In the genomic region with DNA sequence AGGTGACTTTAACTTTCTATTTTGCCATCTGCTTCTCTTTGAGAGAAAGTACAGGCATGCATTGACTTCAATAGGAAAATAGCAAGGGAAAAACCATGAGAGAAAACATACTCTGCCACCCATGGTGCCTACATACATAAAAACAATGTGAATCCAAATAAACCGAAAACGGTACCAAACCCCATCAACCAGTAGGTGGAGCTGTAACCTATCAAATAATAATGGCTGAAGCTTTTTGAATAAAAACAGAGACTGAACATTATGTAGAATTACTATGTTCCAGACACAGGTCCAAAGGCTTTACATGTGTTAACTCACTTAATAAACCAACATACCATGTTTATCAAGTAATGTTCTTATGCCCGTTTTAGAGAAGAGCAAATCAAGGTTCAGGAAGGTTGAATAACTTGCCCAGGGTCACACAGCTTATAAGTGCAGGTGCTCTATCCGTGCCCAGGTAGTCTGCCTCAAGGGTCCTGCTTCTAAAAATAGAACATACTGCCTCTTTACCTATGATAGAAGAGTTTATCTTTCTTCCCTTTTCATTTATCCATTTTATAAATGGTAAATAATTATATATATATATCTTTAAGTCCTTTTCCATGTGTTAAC, we compare ENCODE assay signal across 8 cellular contexts.
DNase-seq lines count a peak whose midpoint lies in the region; TF ChIP-seq lines count a peak whose summit lies in the region.

No MANE protein-coding gene starts in this region.

- H3K27ac ChIP-seq in WERI-Rb-1 (no peak overlapping the region), left ventricle myocardium inferior (replicated peaks) (no peak overlapping the region)

- H3K27me3 ChIP-seq in WERI-Rb-1 (ENCODE audit: insufficient read depth, low read depth, severe bottlenecking): no peaks in the 10 kb centered on the region
- H3K27me3 ChIP-seq in left ventricle myocardium inferior (ENCODE audit: low read depth): peaks cover 15% of the 10 kb centered on the region

- H3K9me3 ChIP-seq in WERI-Rb-1 (ENCODE audit: severe bottlenecking) (no peaks in the 10 kb centered on the region), left ventricle myocardium inferior (replicated peaks) (no peaks in the 10 kb centered on the region)

- intact Hi-C loops in left ventricle myocardium inferior (cut with micrococcal nuclease): no loop called here

- H3K4me3 ChIP-seq in WERI-Rb-1 (ENCODE audit: low read depth, low read length): no peak overlapping the region
- H3K4me3 ChIP-seq in left ventricle myocardium inferior: no peak overlapping the region

- TF ChIP-seq CTCF in WERI-Rb-1 (IDR thresholded peaks at IDR 0.05; ENCODE audit: low read depth, low read length): peak; percentile 48
- TF ChIP-seq CTCF in left ventricle myocardium inferior (IDR thresholded peaks at IDR 0.05; ENCODE audit: borderline replicate concordance): peak; percentile 75

- H3K36me3 ChIP-seq in WERI-Rb-1 (no peaks in the 10 kb centered on the region), left ventricle myocardium inferior (no peaks in the 10 kb centered on the region)

- H3K4me1 ChIP-seq in left ventricle myocardium inferior: no peaks in the 10 kb centered on the region

- DNase-seq in NCI-H526 (lab: John Stamatoyannopoulos, UW) (peak; percentile 33 to 57), NCI-H526 treated with DMSO at 0.1 percent for 48 hours (lab: John Stamatoyannopoulos, UW) (no peak), HCEC 1CT (peak; percentile 9), NCI-H1436 treated with DMSO at 0.1 percent for 48 hours (lab: John Stamatoyannopoulos, UW) (peak; percentile 3), WERI-Rb-1 (peak; percentile 23), left ventricle myocardium inferior (no peak), smooth muscle cell of the brain vasculature (ENCODE audit: low read depth, low spot score) (peak; percentile 51)
- DNase-seq in activated CD8-positive, alpha-beta memory T cell treated with anti-CD3 and anti-CD28 coated beads, Interleukin-2, amount 50 U/mL, for 4 hours: no peak

Comparison
In these comparisons a context has a peak if more than half of its experiments do, and no peak if none do; other contexts are left out.
1. DNase-seq: peak in NCI-H526 (2 of 2), HCEC 1CT (single experiment), NCI-H1436 treated with DMSO at 0.1 percent for 48 hours (single experiment), WERI-Rb-1 (single experiment) and smooth muscle cell of the brain vasculature (single experiment); none in NCI-H526 treated with DMSO at 0.1 percent for 48 hours (single experiment), left ventricle myocardium inferior (single experiment) and activated CD8-positive, alpha-beta memory T cell treated with anti-CD3 and anti-CD28 coated beads, Interleukin-2, amount 50 U/mL, for 4 hours (single experiment).